11 cellular contexts compared by ENCODE assay signal in genomic region chr13:33145667-33146066, GRCh38.
"Had no signal": no experiment of that assay in that cellular context is flagged by ENCODE, and none has a peak within 500 bp of the region (broad histone marks: within the 10 kb centered on the region; RNA-seq: fewer than 3 reads in every experiment).

No MANE protein-coding gene starts in this region.

- H3K9me3 Mint-ChIP-seq: activated B cell treated with CpG ODN at 0.5 μM for 24 hours had no signal

- ATAC-seq: left lobe of liver, T-helper 17 cell had no signal

- H3K9me3 ChIP-seq: esophagus squamous epithelium, ovary had no signal

- H3K27me3 ChIP-seq: esophagus squamous epithelium, ovary had no signal

- H3K4me3 Mint-ChIP-seq: activated B cell treated with CpG ODN at 0.5 μM for 24 hours, neural crest cell, T-helper 17 cell had no signal

- H3K27ac Mint-ChIP-seq: activated B cell treated with CpG ODN at 0.5 μM for 24 hours, T-helper 17 cell had no signal

- DNase-seq: activated B cell treated with CpG ODN at 0.5 μM for 24 hours; activated gamma-delta T cell treated with Interleukin-2 at 50 U/mL for 16 hours; esophagus squamous epithelium; foreskin fibroblast; ovary; SHP77 treated with DMSO at 0.1 percent for 48 hours; stimulated activated naive CD4-positive, alpha-beta T cell treated with Interleukin-2 at 50 U/mL for 16 hours; T-helper 17 cell had no signal

- H3K27ac ChIP-seq: esophagus squamous epithelium, ovary, skin epidermis had no signal

- H3K36me3 ChIP-seq: ovary had no signal

- H3K4me1 Mint-ChIP-seq: T-helper 17 cell had no signal

- H3K4me3 ChIP-seq: esophagus squamous epithelium, ovary, skin epidermis had no signal

- H3K27me3 Mint-ChIP-seq: activated B cell treated with CpG ODN at 0.5 μM for 24 hours had no signal
